In genomic region chr15:39774688-39775267, GRCh38 we compare ENCODE assay signal across 14 cellular contexts. TPM values are rescaled to one million over a fixed set of nuclear protein-coding genes. Genes with fewer than 3 reads are reported as not detected.
DNase-seq lines count a peak whose midpoint lies in the region; ATAC-seq and TF ChIP-seq lines count a peak whose summit lies in the region.
"Had no signal": no experiment of that assay in that cellular context is flagged by ENCODE, and none has a peak within 500 bp of the region (broad histone marks: within the 10 kb centered on the region; RNA-seq: fewer than 3 reads in every experiment).

No MANE protein-coding gene starts in this region.

- H3K9me3 Mint-ChIP-seq in activated CD4-positive, alpha-beta memory T cell treated with anti-CD3 and anti-CD28 coated beads, Interleukin-2, amount 10 ng/mL, durations not matched to agents 7 days and 5 days = no peaks in the 10 kb centered on the region

- 69% methylated on average over 3 of the region's 3 CpGs for WGBS in esophagus muscularis mucosa

- H3K27me3 Mint-ChIP-seq in activated CD4-positive, alpha-beta memory T cell treated with anti-CD3 and anti-CD28 coated beads, Interleukin-2, amount 10 ng/mL, durations not matched to agents 7 days and 5 days = peaks cover 7% of the 10 kb centered on the region

- H3K27me3 ChIP-seq in esophagus muscularis mucosa = no peaks in the 10 kb centered on the region
- H3K27me3 ChIP-seq: cardiac muscle cell, stomach had no signal

- TF ChIP-seq EP300 in esophagus muscularis mucosa (IDR thresholded peaks at IDR 0.05) = no peak

- DNase-seq in GDM1 (lab: John Stamatoyannopoulos, UW) (peak; percentile 38), MV-4-11 (lab: John Stamatoyannopoulos, UW) (peak; percentile 49), mucosa of descending colon (no peak), esophagus muscularis mucosa (ENCODE audit: extremely low spot score) (no peak), EL (no peak), NCI-H1105 (lab: John Stamatoyannopoulos, UW) (no peak)
- peak; percentile 75 for DNase-seq in activated CD4-positive, alpha-beta memory T cell treated with anti-CD3 and anti-CD28 coated beads, Interleukin-2, amount 10 ng/mL, durations not matched to agents 7 days and 5 days
- DNase-seq: COR-L47, NCI-H226, nephron progenitor cell, Right ventricle myocardium superior, stomach had no signal

- no peaks in the 10 kb centered on the region for H3K36me3 ChIP-seq in mucosa of descending colon (ENCODE audit: low read depth)
- H3K36me3 ChIP-seq in esophagus muscularis mucosa = no peaks in the 10 kb centered on the region
- H3K36me3 ChIP-seq: cardiac muscle cell, stomach had no signal

- CTCF ChIA-PET in activated CD4-positive, alpha-beta memory T cell treated with anti-CD3 and anti-CD28 coated beads, Interleukin-2, amount 10 ng/mL, durations not matched to agents 7 days and 5 days (lab: Charles Lee) = interaction anchor here (0.7 to 1.1 kb wide), 8 partner anchors 10 to 194 kb away, joined by 3 to 5 read pairs (median 4); partner anchors contain the start of gene THBS1

- peak overlapping the region; percentile 57 for H3K27ac Mint-ChIP-seq in activated CD4-positive, alpha-beta memory T cell treated with anti-CD3 and anti-CD28 coated beads, Interleukin-2, amount 10 ng/mL, durations not matched to agents 7 days and 5 days
- H3K27ac Mint-ChIP-seq: nephron progenitor cell had no signal

- H3K27ac ChIP-seq in esophagus muscularis mucosa (replicated peaks in 1 of 4) = no peak overlapping the region
- H3K27ac ChIP-seq: cardiac muscle cell, stomach had no signal

- no peak for TF ChIP-seq POLR2A in esophagus muscularis mucosa (IDR thresholded peaks at IDR 0.05; ENCODE audit: low read depth)

- H3K36me3 Mint-ChIP-seq in activated CD4-positive, alpha-beta memory T cell treated with anti-CD3 and anti-CD28 coated beads, Interleukin-2, amount 10 ng/mL, durations not matched to agents 7 days and 5 days (ENCODE audit: low read depth) = peaks cover 4% of the 10 kb centered on the region

- H3K4me1 Mint-ChIP-seq in activated CD4-positive, alpha-beta memory T cell treated with anti-CD3 and anti-CD28 coated beads, Interleukin-2, amount 10 ng/mL, durations not matched to agents 7 days and 5 days = peaks cover 24% of the 10 kb centered on the region

- POLR2A ChIA-PET in activated CD4-positive, alpha-beta memory T cell treated with anti-CD3 and anti-CD28 coated beads, Interleukin-2, amount 10 ng/mL, durations not matched to agents 7 days and 5 days (lab: Charles Lee) = interaction anchor here (0.7 to 1.6 kb wide), 5 partner anchors 8 to 195 kb away, joined by 3 to 11 read pairs (median 3); partner anchors contain the start of gene FSIP1

- H3K4me3 ChIP-seq in mucosa of descending colon = no peak overlapping the region
- no peak overlapping the region for H3K4me3 ChIP-seq in esophagus muscularis mucosa
- H3K4me3 ChIP-seq: cardiac muscle cell, stomach had no signal

- H3K4me1 ChIP-seq in mucosa of descending colon (ENCODE audit: low read depth) (no peaks in the 10 kb centered on the region), esophagus muscularis mucosa (peaks cover 0 to 24% (median 20%) of the 10 kb centered on the region in 4 donors)
- H3K4me1 ChIP-seq: stomach had no signal

- no peaks in the 10 kb centered on the region for H3K9me3 ChIP-seq in mucosa of descending colon
- no peaks in the 10 kb centered on the region for H3K9me3 ChIP-seq in esophagus muscularis mucosa
- H3K9me3 ChIP-seq: stomach had no signal

- H3K4me3 Mint-ChIP-seq in activated CD4-positive, alpha-beta memory T cell treated with anti-CD3 and anti-CD28 coated beads, Interleukin-2, amount 10 ng/mL, durations not matched to agents 7 days and 5 days = no peak overlapping the region
- H3K4me3 Mint-ChIP-seq: nephron progenitor cell had no signal

- TF ChIP-seq CTCF in mucosa of descending colon (IDR thresholded peaks at IDR 0.05) (no peak), esophagus muscularis mucosa (IDR thresholded peaks at IDR 0.05) (no peak)

- ATAC-seq in mucosa of descending colon = peak; percentile 30
- no peak for ATAC-seq in GM18858 (IDR thresholded peaks at IDR 0.05; ENCODE audit: unreplicated experiment)

- intact Hi-C loops in mucosa of descending colon (cut with DNase I, micrococcal nuclease) (no loop called here), esophagus muscularis mucosa (cut with DNase I) (no loop called here)

RNA-seq across cellular contexts. Expression of gene FSIP1, which starts 7.9 kb away (rescaled TPM):
- total RNA-seq in activated CD4-positive, alpha-beta memory T cell treated with anti-CD3 and anti-CD28 coated beads, Interleukin-2, amount 10 ng/mL, durations not matched to agents 7 days and 5 days = under 1 TPM; 0.58 to 0.88 TPM
- total RNA-seq in mucosa of descending colon (10 to 100 TPM in 1 of 3 donors, 1 to 10 TPM in 2; 4.1 to 12.1 (median 5.1) TPM), esophagus muscularis mucosa (1 to 10 TPM in 3 of 4 donors, under 1 TPM in 1; 0.83 to 4.6 (median 1.4) TPM)

Comparison
In these comparisons a context has a peak if more than half of its experiments do, and no peak if none do; other contexts are left out.
1. DNase-seq: peak in GDM1 (single experiment), MV-4-11 (single experiment) and activated CD4-positive, alpha-beta memory T cell treated with anti-CD3 and anti-CD28 coated beads, Interleukin-2, amount 10 ng/mL, durations not matched to agents 7 days and 5 days (single experiment); none in mucosa of descending colon (0 of 3), esophagus muscularis mucosa (single experiment), EL (single experiment) and NCI-H1105 (single experiment).